Comparison of ENCODE assay signal across 18 cellular contexts in genomic region chr13:75430618-75431209, GRCh38. TPM values are rescaled to one million over a fixed set of nuclear protein-coding genes. Genes with fewer than 3 reads are reported as not detected.
A peak's percentile ranks its signal among the peaks of the same experiment; 100 is the strongest.
DNase-seq lines count a peak whose midpoint lies in the region; ATAC-seq and TF ChIP-seq lines count a peak whose summit lies in the region.
"Had no signal": no experiment of that assay in that cellular context is flagged by ENCODE, and none has a peak within 500 bp of the region (broad histone marks: within the 10 kb centered on the region; RNA-seq: fewer than 3 reads in every experiment).

No MANE protein-coding gene starts in this region.

- peak overlapping the region; percentile 57 for H3K27ac Mint-ChIP-seq in nephron progenitor cell
- H3K27ac Mint-ChIP-seq: CD8-positive, alpha-beta memory T cell; HFFc6 had no signal

- peaks cover 6% of the 10 kb centered on the region for H3K36me3 Mint-ChIP-seq in nephron progenitor cell (ENCODE audit: low read depth)
- H3K36me3 Mint-ChIP-seq: CD8-positive, alpha-beta memory T cell had no signal

- ATAC-seq in Right ventricle myocardium superior (ENCODE audit: poor library complexity) (peak; percentile 73), HG03432 (IDR thresholded peaks at IDR 0.05; ENCODE audit: unreplicated experiment) (no peak), GM19324 (IDR thresholded peaks at IDR 0.05; ENCODE audit: low FRiP score, unreplicated experiment) (no peak)

- no peaks in the 10 kb centered on the region for H3K27me3 Mint-ChIP-seq in nephron progenitor cell (ENCODE audit: low read depth, poor library complexity)

- no peak for TF ChIP-seq CTCF in nephron progenitor cell (IDR thresholded peaks at IDR 0.05)

- H3K4me1 Mint-ChIP-seq in nephron progenitor cell = no peaks in the 10 kb centered on the region
- H3K4me1 Mint-ChIP-seq: CD8-positive, alpha-beta memory T cell had no signal

- peaks cover 4% of the 10 kb centered on the region for H3K9me3 Mint-ChIP-seq in nephron progenitor cell
- H3K9me3 Mint-ChIP-seq: CD8-positive, alpha-beta memory T cell; HFFc6 had no signal

- H3K4me3 Mint-ChIP-seq in nephron progenitor cell = no peak overlapping the region
- H3K4me3 Mint-ChIP-seq: CD8-positive, alpha-beta memory T cell; HFFc6 had no signal

- DNase-seq in NCI-H2227 treated with DMSO at 0.1 percent for 48 hours (lab: John Stamatoyannopoulos, UW) = peak; percentile 28
- no peak for DNase-seq in NCI-H2227 (lab: John Stamatoyannopoulos, UW; ENCODE audit: unreplicated experiment)
- peak; percentile 69 for DNase-seq in NCI-H1694 (lab: John Stamatoyannopoulos, UW)
- DNase-seq in Right ventricle myocardium superior = no peak
- no peak for DNase-seq in nephron progenitor cell
- DNase-seq in NCI-H1092 (lab: John Stamatoyannopoulos, UW) = no peak
- DNase-seq: 8988T; CD8-positive, alpha-beta memory T cell; GOT3; HFFc6; Karpas-422; MM.1S; NCI-H2081; NCI-H748 treated with DMSO at 0.1 percent for 48 hours; Peyer's patch; SHP77 treated with DMSO at 0.1 percent for 48 hours had no signal

- intact Hi-C loops in Right ventricle myocardium superior (cut with DNase I) = no loop called here

RNA-seq across cellular contexts. Expression of gene TBC1D4, which starts 51.3 kb away (rescaled TPM):
- total RNA-seq in Right ventricle myocardium superior = 107 TPM

Comparison
In these comparisons a context has a peak if more than half of its experiments do, and no peak if none do; other contexts are left out.
1. DNase-seq: peak in NCI-H2227 treated with DMSO at 0.1 percent for 48 hours (single experiment) and NCI-H1694 (single experiment); none in NCI-H2227 (single experiment), Right ventricle myocardium superior (single experiment), nephron progenitor cell (single experiment) and NCI-H1092 (single experiment).